ENCODE assay signal across 12 cellular contexts in the genomic region with DNA sequence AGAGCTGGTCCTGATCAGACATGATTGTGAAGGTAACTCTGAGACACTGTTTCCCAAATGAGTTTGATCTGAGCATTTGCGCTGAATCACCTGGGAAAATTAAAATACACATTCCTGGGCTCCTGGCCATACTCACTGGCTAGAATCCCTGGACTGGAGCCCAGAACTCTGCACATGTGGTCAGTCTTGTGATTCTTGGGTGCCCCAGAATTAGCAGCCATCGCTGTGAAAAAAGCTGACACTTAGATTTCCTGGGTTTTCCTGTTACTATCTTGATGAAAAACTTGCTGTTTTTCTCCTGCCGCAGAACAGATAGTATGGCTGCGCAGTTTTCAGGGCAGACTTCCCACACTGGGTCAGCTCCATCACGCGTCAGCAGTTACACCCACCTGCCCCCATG. TPM values are rescaled to one million over a fixed set of nuclear protein-coding genes. Genes with fewer than 3 reads are reported as not detected.
A peak's percentile ranks its signal among the peaks of the same experiment; 100 is the strongest.
DNase-seq lines count a peak whose midpoint lies in the region; ATAC-seq, FAIRE-seq and TF ChIP-seq lines count a peak whose summit lies in the region.
"Had no signal": no experiment of that assay in that cellular context is flagged by ENCODE, and none has a peak within 500 bp of the region (broad histone marks: within the 10 kb centered on the region; RNA-seq: fewer than 3 reads in every experiment).

No MANE protein-coding gene starts in this region.

- CTCF ChIA-PET in HepG2 (lab: Yijun Ruan, JAX; ENCODE audit: low intra/inter-chr PET ratio, low total read pairs): no interaction called here

- no peaks in the 10 kb centered on the region for H3K27me3 ChIP-seq in dorsolateral prefrontal cortex
- H3K27me3 ChIP-seq in HepG2 (ENCODE audit: control insufficient read depth in 1 of 2, insufficient read depth in 2 of 2, low read length in 2 of 2): peaks cover 1 to 29% of the 10 kb centered on the region in 2 experiments; a peak in 4 of 5 replicates
- H3K27me3 ChIP-seq in transverse colon: peaks cover 55% of the 10 kb centered on the region

- no peak overlapping the region for H2AFZ ChIP-seq in HepG2 (ENCODE audit: low read length)

- H3K36me3 ChIP-seq in HepG2 (replicated peaks in 1 of 2; ENCODE audit: control insufficient read depth in 1 of 2, insufficient read depth in 2 of 2, low read length in 2 of 2): no peaks in the 10 kb centered on the region
- H3K36me3 ChIP-seq in transverse colon: no peaks in the 10 kb centered on the region

- no peaks in the 10 kb centered on the region for H4K20me1 ChIP-seq in HepG2 (ENCODE audit: insufficient read depth, low read length)

- TF ChIP-seq POLR2A in HepG2 (IDR thresholded peaks at IDR 0.05; ENCODE audit: insufficient read depth in 1 of 2, low read depth in 2 of 2, low read length in 2 of 2) (no peak), transverse colon (IDR thresholded peaks at IDR 0.05) (no peak)

- intact Hi-C loops in dorsolateral prefrontal cortex (cut with DNase I): loop anchor here in 1 of 2 donors (5.0 kb wide), 1 partner anchor 40 kb away; no protein-coding TSS in a partner anchor
- intact Hi-C loops in HepG2 (cut with micrococcal nuclease; ENCODE audit: unreplicated experiment): loop anchor here (1.0 kb wide), 1 partner anchor 52 kb away; no protein-coding TSS in a partner anchor
- intact Hi-C loops in transverse colon (cut with DNase I; ENCODE audit: low total_unique reads): no loop called here
- intact Hi-C loops in posterior vena cava (cut with DNase I): no loop called here

- H3K9ac ChIP-seq in HepG2 (ENCODE audit: insufficient read depth, low read depth, low read length): no peak overlapping the region

- no peaks in the 10 kb centered on the region for H3K9me3 ChIP-seq in HepG2 (ENCODE audit: low read length)
- H3K9me3 ChIP-seq in transverse colon: no peaks in the 10 kb centered on the region

- no peaks in the 10 kb centered on the region for H3K79me2 ChIP-seq in HepG2 (ENCODE audit: insufficient read depth, low read length)

- TF ChIP-seq CTCF in dorsolateral prefrontal cortex (IDR thresholded peaks at IDR 0.05 in 54 of 56, conservative IDR thresholded peaks at IDR 0.05 in 2 of 56; ENCODE audit: low read depth in 1 of 56, partially characterized antibody in 56 of 56): no peak
- TF ChIP-seq CTCF in HepG2 (CRISPR knock-in tag; IDR thresholded peaks at IDR 0.05): no peak
- TF ChIP-seq CTCF in transverse colon (IDR thresholded peaks at IDR 0.05): no peak

- no peak for FAIRE-seq in HepG2 (lab: Jason Lieb, UNC)
- FAIRE-seq: endothelial cell of umbilical vein had no signal

- TF ChIP-seq EP300 in HepG2 (IDR thresholded peaks at IDR 0.05; ENCODE audit: low read depth in 2 of 2, low read length in 2 of 2) (no peak), HepG2 (CRISPR knock-in tag; IDR thresholded peaks at IDR 0.05; ENCODE audit: borderline replicate concordance) (no peak), transverse colon (IDR thresholded peaks at IDR 0.05; ENCODE audit: low read depth) (no peak)

- in situ Hi-C loops in HepG2 (cut with HindIII; ENCODE audit: extremely low pct_ligation_motif_present, low pct_unique_long_range_greater_than_20kb) (no loop called here), transverse colon (cut with MboI; ENCODE audit: low pct_ligation_motif_present in 1 of 4, low pct_unique_long_range_greater_than_20kb in 1 of 4, low sequenced_read_pairs in 3 of 4) (no loop called here)

- BruUV-seq in HepG2 (replicated peaks; lab: Mats Ljungman, UMichigan): no TSS peak

- H3K4me3 ChIP-seq in dorsolateral prefrontal cortex (no peak overlapping the region), HepG2 (replicated peaks in 1 of 3; ENCODE audit: insufficient read depth in 1 of 3, low read depth in 2 of 3, low read length in 3 of 3) (no peak overlapping the region), transverse colon (no peak overlapping the region)

- peak; percentile 47 for DNase-seq in AG08395 (ENCODE audit: low spot score)
- peak; percentile 26 for DNase-seq in LHCN-M2 (ENCODE audit: low read depth)
- DNase-seq in dorsolateral prefrontal cortex: peak in 5 of 10 donors; percentile 33 to 66 (median 50)
- DNase-seq in HepG2 (ENCODE audit: low spot score): no peak
- no peak for DNase-seq in NOMO-1 (lab: John Stamatoyannopoulos, UW; ENCODE audit: unreplicated experiment in 2 of 2)
- DNase-seq in transverse colon: no peak
- no peak for DNase-seq in posterior vena cava (ENCODE audit: low spot score)
- DNase-seq: CD4-positive, alpha-beta memory T cell had no signal

- 91% methylated on average over 6 of the region's 6 CpGs for WGBS in HepG2 (ENCODE audit: low lambda C conversion rate)
- 68% methylated on average over 6 of the region's 6 CpGs; no CpG with 5 or more reads in 1 of the 2 donors for WGBS in transverse colon (ENCODE audit: low coverage in 1 of 2), 2 donors

- ATAC-seq in HepG2 (no peak), GM18520 (IDR thresholded peaks at IDR 0.05; ENCODE audit: unreplicated experiment) (no peak)

- peaks cover 25% of the 10 kb centered on the region for H3K4me1 ChIP-seq in HepG2 (ENCODE audit: insufficient read depth, low read length)
- peaks cover 0 to 4% (median 0%) of the 10 kb centered on the region in 4 donors for H3K4me1 ChIP-seq in transverse colon

- peak overlapping the region in 48 of 59 donors; percentile 8 to 85 (median 62) for H3K27ac ChIP-seq in dorsolateral prefrontal cortex
- H3K27ac ChIP-seq in HepG2 (ENCODE audit: extremely low read length, insufficient read depth, low read length): no peak overlapping the region
- no peak overlapping the region for H3K27ac ChIP-seq in transverse colon

- POLR2A ChIA-PET in HepG2 (lab: Yijun Ruan, JAX): no interaction called here

- TF ChIP-seq RAD21 in HepG2 (CRISPR knock-in tag; IDR thresholded peaks at IDR 0.05): no peak

- 0 out of 2 replicates have a peak overlapping the region, but pooled peaks have one; percentile 53 for H3K4me2 ChIP-seq in HepG2 (ENCODE audit: low read depth, low read length)

RNA-seq across cellular contexts. Expression of a gene that starts 24.6 kb away (rescaled TPM):
- total RNA-seq in LHCN-M2 (2014; rRNA removed) (not detected in 2 replicates), dorsolateral prefrontal cortex (100 to 1,000 TPM in 3 of 120 experiments, 10 to 100 TPM in 117; 15.8 to 117 (median 47.0) TPM), HepG2 (2016; rRNA removed; fragmentation: Illumina TruSeq; extraction: Trizol) (0.49 TPM in 1 of 2 replicates, not detected in the other), transverse colon (under 1 TPM in 1 of 4 donors, not detected in 3; 0.41 TPM), posterior vena cava (1 to 10 TPM in 1 of 2 donors, under 1 TPM in 1; 0.71 to 3.0 TPM)
- polyA plus RNA-seq in LHCN-M2 (2012): 0.18 TPM
- not detected in 2 replicates for total RNA-seq in HepG2 (2016; cell fraction: cytosol; rRNA removed; fragmentation: Illumina TruSeq; extraction: Trizol; ENCODE audit: low read depth)
- total RNA-seq in HepG2 (2016; cell fraction: insoluble cytoplasmic fraction; rRNA removed; fragmentation: Illumina TruSeq; extraction: Trizol): not detected in 2 replicates
- total RNA-seq in HepG2 (2016; cell fraction: membrane; rRNA removed; fragmentation: Illumina TruSeq; extraction: Trizol): not detected in 2 replicates
- not detected in 2 replicates for total RNA-seq in HepG2 (2016; cell fraction: nucleus; rRNA removed; fragmentation: Illumina TruSeq; extraction: Trizol)
- 0.21 TPM in 1 of 2 replicates, not detected in the other for polyA plus RNA-seq in HepG2 (2011; rRNA removed)
- polyA plus RNA-seq in HepG2 (2011; cell fraction: cytosol; rRNA removed): 0.05 TPM in 1 of 2 replicates, not detected in the other
- 0.77 and 1.2 TPM in 2 replicates for polyA plus RNA-seq in HepG2 (2011; cell fraction: nucleus; rRNA removed)
- not detected in 2 replicates for polyA plus RNA-seq in HepG2 (2012)
- not detected in 2 replicates for polyA plus RNA-seq in HepG2 (2016; cell fraction: cytosol; fragmentation: Illumina TruSeq; extraction: Trizol; ENCODE audit: low read depth)
- not detected in 2 replicates for polyA plus RNA-seq in HepG2 (2016; cell fraction: insoluble cytoplasmic fraction; fragmentation: Illumina TruSeq; extraction: Trizol; ENCODE audit: low read depth)
- polyA plus RNA-seq in HepG2 (2016; cell fraction: membrane; fragmentation: Illumina TruSeq; extraction: Trizol; ENCODE audit: low read depth): not detected in 2 replicates
- polyA plus RNA-seq in HepG2 (2016; cell fraction: nucleus; fragmentation: Illumina TruSeq; extraction: Trizol; ENCODE audit: insufficient read depth, low read depth): not detected in 2 replicates
- 0.21 TPM in 1 of 2 replicates, not detected in the other for polyA minus RNA-seq in HepG2 (2011; rRNA and poly(A)+ RNA removed; ENCODE audit: low replicate concordance)
- polyA minus RNA-seq in HepG2 (2011; cell fraction: cytosol; rRNA and poly(A)+ RNA removed): not detected in 2 replicates
- 0.62 TPM in 1 of 2 replicates, not detected in the other for polyA minus RNA-seq in HepG2 (2011; cell fraction: nucleus; rRNA and poly(A)+ RNA removed)
- total RNA-seq: CD4-positive, alpha-beta memory T cell; mononuclear cell had no signal
- polyA plus RNA-seq: CD4-positive, alpha-beta memory T cell had no signal

RNA-seq across cellular contexts. Expression of a gene that starts 39.6 kb away (rescaled TPM):
- 5.8 and 6.5 TPM in 2 replicates for total RNA-seq in LHCN-M2 (2014; rRNA removed)
- 15.1 TPM for polyA plus RNA-seq in LHCN-M2 (2012)
- 10 to 100 TPM in 7 of 120 experiments, 1 to 10 TPM in 113; 1.5 to 15.5 (median 5.1) TPM for total RNA-seq in dorsolateral prefrontal cortex
- total RNA-seq in HepG2 (2016; rRNA removed; fragmentation: Illumina TruSeq; extraction: Trizol): 18.1 and 27.1 TPM in 2 replicates
- total RNA-seq in HepG2 (2016; cell fraction: cytosol; rRNA removed; fragmentation: Illumina TruSeq; extraction: Trizol; ENCODE audit: low read depth): 11.4 and 11.5 TPM in 2 replicates
- 18.2 and 24.7 TPM in 2 replicates for total RNA-seq in HepG2 (2016; cell fraction: insoluble cytoplasmic fraction; rRNA removed; fragmentation: Illumina TruSeq; extraction: Trizol)
- total RNA-seq in HepG2 (2016; cell fraction: membrane; rRNA removed; fragmentation: Illumina TruSeq; extraction: Trizol): 21.9 and 22.1 TPM in 2 replicates
- 32.7 and 36.4 TPM in 2 replicates for total RNA-seq in HepG2 (2016; cell fraction: nucleus; rRNA removed; fragmentation: Illumina TruSeq; extraction: Trizol)
- polyA plus RNA-seq in HepG2 (2011; rRNA removed): 20.5 and 26.5 TPM in 2 replicates
- polyA plus RNA-seq in HepG2 (2011; cell fraction: cytosol; rRNA removed): 14.6 and 23.2 TPM in 2 replicates
- polyA plus RNA-seq in HepG2 (2011; cell fraction: nucleus; rRNA removed): 50.0 and 59.1 TPM in 2 replicates
- polyA plus RNA-seq in HepG2 (2012): 20.8 and 24.1 TPM in 2 replicates
- polyA plus RNA-seq in HepG2 (2016; cell fraction: cytosol; fragmentation: Illumina TruSeq; extraction: Trizol; ENCODE audit: low read depth): 5.0 and 5.2 TPM in 2 replicates
- 24.2 and 30.6 TPM in 2 replicates for polyA plus RNA-seq in HepG2 (2016; cell fraction: insoluble cytoplasmic fraction; fragmentation: Illumina TruSeq; extraction: Trizol; ENCODE audit: low read depth)
- polyA plus RNA-seq in HepG2 (2016; cell fraction: membrane; fragmentation: Illumina TruSeq; extraction: Trizol; ENCODE audit: low read depth): 6.9 and 8.0 TPM in 2 replicates
- polyA plus RNA-seq in HepG2 (2016; cell fraction: nucleus; fragmentation: Illumina TruSeq; extraction: Trizol; ENCODE audit: insufficient read depth, low read depth): 47.7 and 49.4 TPM in 2 replicates
- 5.0 and 29.3 TPM in 2 replicates for polyA minus RNA-seq in HepG2 (2011; rRNA and poly(A)+ RNA removed; ENCODE audit: low replicate concordance)
- 11.4 and 16.2 TPM in 2 replicates for polyA minus RNA-seq in HepG2 (2011; cell fraction: cytosol; rRNA and poly(A)+ RNA removed)
- polyA minus RNA-seq in HepG2 (2011; cell fraction: nucleus; rRNA and poly(A)+ RNA removed): 49.3 and 51.1 TPM in 2 replicates
- total RNA-seq in transverse colon: 10 to 100 TPM; 10.7 to 26.2 (median 16.7) TPM
- 1 to 10 TPM; 6.2 to 6.8 TPM for total RNA-seq in posterior vena cava

RNA-seq across cellular contexts. Expression of a gene that starts 50.0 kb away (rescaled TPM):
- not detected in 2 replicates for total RNA-seq in LHCN-M2 (2014; rRNA removed)
- not detected for polyA plus RNA-seq in LHCN-M2 (2012)
- total RNA-seq in dorsolateral prefrontal cortex: 10 to 100 TPM in 1 of 120 experiments, 1 to 10 TPM in 112, under 1 TPM in 3, not detected in 4; 0.41 to 11.8 (median 3.7) TPM
- total RNA-seq in HepG2 (2016; rRNA removed; fragmentation: Illumina TruSeq; extraction: Trizol): 0.24 TPM in 1 of 2 replicates, not detected in the other
- not detected in 2 replicates for total RNA-seq in HepG2 (2016; cell fraction: cytosol; rRNA removed; fragmentation: Illumina TruSeq; extraction: Trizol; ENCODE audit: low read depth)
- total RNA-seq in HepG2 (2016; cell fraction: insoluble cytoplasmic fraction; rRNA removed; fragmentation: Illumina TruSeq; extraction: Trizol): not detected in 2 replicates
- 0.31 TPM in 1 of 2 replicates, not detected in the other for total RNA-seq in HepG2 (2016; cell fraction: membrane; rRNA removed; fragmentation: Illumina TruSeq; extraction: Trizol)
- total RNA-seq in HepG2 (2016; cell fraction: nucleus; rRNA removed; fragmentation: Illumina TruSeq; extraction: Trizol): not detected in 2 replicates
- 0.37 and 0.61 TPM in 2 replicates for polyA plus RNA-seq in HepG2 (2011; rRNA removed)
- polyA plus RNA-seq in HepG2 (2011; cell fraction: cytosol; rRNA removed): 0.30 and 0.38 TPM in 2 replicates
- polyA plus RNA-seq in HepG2 (2011; cell fraction: nucleus; rRNA removed): 0.16 and 0.71 TPM in 2 replicates
- 0.13 TPM in 1 of 2 replicates, not detected in the other for polyA plus RNA-seq in HepG2 (2012)
- not detected in 2 replicates for polyA plus RNA-seq in HepG2 (2016; cell fraction: cytosol; fragmentation: Illumina TruSeq; extraction: Trizol; ENCODE audit: low read depth)
- not detected in 2 replicates for polyA plus RNA-seq in HepG2 (2016; cell fraction: insoluble cytoplasmic fraction; fragmentation: Illumina TruSeq; extraction: Trizol; ENCODE audit: low read depth)
- not detected in 2 replicates for polyA plus RNA-seq in HepG2 (2016; cell fraction: membrane; fragmentation: Illumina TruSeq; extraction: Trizol; ENCODE audit: low read depth)
- not detected in 2 replicates for polyA plus RNA-seq in HepG2 (2016; cell fraction: nucleus; fragmentation: Illumina TruSeq; extraction: Trizol; ENCODE audit: insufficient read depth, low read depth)
- polyA minus RNA-seq in HepG2 (2011; rRNA and poly(A)+ RNA removed; ENCODE audit: low replicate concordance): 0.36 TPM in 1 of 2 replicates, not detected in the other
- not detected in 2 replicates for polyA minus RNA-seq in HepG2 (2011; cell fraction: cytosol; rRNA and poly(A)+ RNA removed)
- polyA minus RNA-seq in HepG2 (2011; cell fraction: nucleus; rRNA and poly(A)+ RNA removed): not detected in 2 replicates
- total RNA-seq in transverse colon: not detected
- total RNA-seq in posterior vena cava: not detected
- total RNA-seq: CD4-positive, alpha-beta memory T cell; endothelial cell of umbilical vein; mononuclear cell; urinary bladder had no signal
- polyA plus RNA-seq: CD4-positive, alpha-beta memory T cell; endothelial cell of umbilical vein; urinary bladder had no signal

Comparison
In these comparisons a context has a peak if more than half of its experiments do, and no peak if none do; other contexts are left out.
1. DNase-seq: peak in AG08395 (single experiment) and LHCN-M2 (single experiment); none in HepG2 (single experiment), NOMO-1 (0 of 2), transverse colon (single experiment) and posterior vena cava (single experiment).
2. H3K27ac ChIP-seq: peak in dorsolateral prefrontal cortex (48 of 59); none in HepG2 (single experiment) and transverse colon (0 of 4).
3. RNA of a gene that starts 24.6 kb away (total RNA-seq): 15.8 to 117 TPM in dorsolateral prefrontal cortex; 0.71 to 3.0 TPM in posterior vena cava, 0.49 TPM in HepG2, not detected in LHCN-M2 and 0.41 TPM in transverse colon; every median in the first group is over 4 times any median in the second.